21 cellular contexts compared by ENCODE assay signal in the genomic region with DNA sequence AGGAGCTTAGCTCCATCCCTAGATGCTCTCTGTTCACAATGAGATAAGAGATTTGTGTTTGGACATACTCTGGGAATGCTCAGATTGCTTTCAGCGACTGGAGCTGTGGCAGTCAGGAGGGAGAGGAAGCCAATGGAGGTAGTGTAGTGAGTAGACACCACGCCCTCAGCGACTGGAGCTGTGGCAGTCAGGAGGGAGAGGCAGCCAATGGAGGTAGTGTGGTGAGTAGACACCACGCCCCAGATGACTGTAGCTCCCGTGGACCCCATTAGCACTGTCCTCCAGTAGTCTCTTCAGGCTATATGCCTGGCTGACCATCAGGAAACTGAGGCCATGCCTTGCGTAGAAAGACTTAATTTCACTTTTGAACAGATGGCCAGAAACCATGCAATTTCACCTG.
"Had no signal": no experiment of that assay in that cellular context is flagged by ENCODE, and none has a peak within 500 bp of the region (broad histone marks: within the 10 kb centered on the region; RNA-seq: fewer than 3 reads in every experiment).

No MANE protein-coding gene starts in this region.

- H3K36me3 ChIP-seq: heart left ventricle, neutrophil, right atrium auricular region, sigmoid colon, stomach, thoracic aorta, transverse colon had no signal

- H3K27ac ChIP-seq: heart left ventricle, neutrophil, right atrium auricular region, sigmoid colon, skin epidermis, stomach, thoracic aorta, transverse colon had no signal

- H3K4me1 ChIP-seq: heart left ventricle, right atrium auricular region, sigmoid colon, stomach, transverse colon had no signal

- ATAC-seq: esophagus mucosa; heart left ventricle; naive thymus-derived CD4-positive, alpha-beta T cell had no signal

- FAIRE-seq: endometrium, frontal cortex, islet of Langerhans had no signal

- DNase-seq: effector memory CD4-positive, alpha-beta T cell; heart left ventricle; kidney glomerular epithelial cell; naive thymus-derived CD4-positive, alpha-beta T cell; nephron progenitor cell; posterior cingulate gyrus; sigmoid colon; stimulated activated CD4-positive, alpha-beta T cell treated with anti-CD3 and anti-CD28 coated beads, Interleukin-2, amount 100 ng/mL, for 24 hours; stimulated activated CD4-positive, alpha-beta T cell treated with anti-CD3 and anti-CD28 coated beads, Interleukin-4, amount 100 ng/mL, for 4 hours; stimulated activated naive CD4-positive, alpha-beta T cell; stomach; substantia nigra; transverse colon had no signal

- H3K9me3 ChIP-seq: neutrophil, right atrium auricular region, sigmoid colon, stomach, thoracic aorta, transverse colon had no signal

- H3K27me3 ChIP-seq: heart left ventricle, neutrophil, right atrium auricular region, sigmoid colon, stomach, transverse colon had no signal

- H3K4me3 ChIP-seq: heart left ventricle, right atrium auricular region, sigmoid colon, skin epidermis, stomach, thoracic aorta, transverse colon had no signal
